In the genomic region with DNA sequence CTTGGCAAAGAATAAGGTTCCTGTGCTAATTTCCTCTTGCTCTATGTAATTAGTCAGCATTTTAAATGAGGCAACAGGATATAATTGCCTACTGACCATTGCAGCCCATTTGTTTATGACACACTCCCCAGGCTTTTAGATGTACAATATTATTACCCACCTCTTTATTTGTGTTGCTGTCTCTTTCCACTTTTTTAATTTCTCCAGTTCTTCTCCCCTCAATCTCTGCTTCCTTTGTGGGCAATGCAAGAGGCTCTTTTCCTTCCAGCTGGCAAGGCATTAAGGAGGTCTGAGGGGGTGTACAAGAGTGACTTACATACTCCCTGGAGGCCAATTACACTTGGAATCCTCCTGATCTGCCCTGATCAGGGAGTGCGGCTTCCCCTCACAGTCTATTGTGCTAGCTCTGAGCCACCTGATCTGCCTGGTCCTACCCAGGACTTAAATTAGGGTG, we compare ENCODE assay signal across 10 cellular contexts.
DNase-seq lines count a peak whose midpoint lies in the region; ATAC-seq and TF ChIP-seq lines count a peak whose summit lies in the region.
"Had no signal": no experiment of that assay in that cellular context is flagged by ENCODE, and none has a peak within 500 bp of the region (broad histone marks: within the 10 kb centered on the region; RNA-seq: fewer than 3 reads in every experiment).

No MANE protein-coding gene starts in this region.

- no peak for TF ChIP-seq CTCF in GM10266 (IDR thresholded peaks at IDR 0.05; ENCODE audit: control insufficient read depth, insufficient read depth, low read depth, missing control alignments)

- H3K27ac Mint-ChIP-seq in CD4-positive, alpha-beta memory T cell = no peak overlapping the region
- H3K27ac Mint-ChIP-seq in activated T-helper 17 cell treated with anti-CD3 and anti-CD28 coated beads, Interleukin-2, amount 50 U/mL, for 72 hours = no peak overlapping the region
- H3K27ac Mint-ChIP-seq: natural killer cell had no signal

- POLR2A ChIA-PET in HEK293T (lab: Yijun Ruan, JAX) = no interaction called here
- POLR2A ChIA-PET in CD4-positive, alpha-beta memory T cell (lab: Charles Lee; ENCODE audit: partially characterized antibody) = no interaction called here

- H3K4me3 ChIP-seq in skeletal muscle satellite cell (ENCODE audit: low read length) = peak overlapping the region; percentile 47
- no peak overlapping the region for H3K4me3 ChIP-seq in CD4-positive, alpha-beta memory T cell (ENCODE audit: low read length in 2 of 2)
- H3K4me3 ChIP-seq: Peyer's patch had no signal

- CTCF ChIA-PET in HEK293T (lab: Yijun Ruan, JAX) = no interaction called here
- CTCF ChIA-PET in CD4-positive, alpha-beta memory T cell (lab: Charles Lee; ENCODE audit: partially characterized antibody) = no interaction called here

- H3K27me3 Mint-ChIP-seq in CD4-positive, alpha-beta memory T cell = no peaks in the 10 kb centered on the region
- H3K27me3 Mint-ChIP-seq in activated T-helper 17 cell treated with anti-CD3 and anti-CD28 coated beads, Interleukin-2, amount 50 U/mL, for 72 hours = no peaks in the 10 kb centered on the region

- H3K9ac ChIP-seq in skeletal muscle satellite cell (ENCODE audit: low read depth, low read length) = peak overlapping the region; percentile 84

- H3K4me1 ChIP-seq in skeletal muscle satellite cell (ENCODE audit: control insufficient read depth, insufficient read depth, low read length) = peaks cover 70% of the 10 kb centered on the region
- H3K4me1 ChIP-seq in CD4-positive, alpha-beta memory T cell (ENCODE audit: insufficient read depth, low read length) = no peaks in the 10 kb centered on the region
- H3K4me1 ChIP-seq: Peyer's patch had no signal

- H3K36me3 Mint-ChIP-seq in CD4-positive, alpha-beta memory T cell = no peaks in the 10 kb centered on the region
- no peaks in the 10 kb centered on the region for H3K36me3 Mint-ChIP-seq in activated T-helper 17 cell treated with anti-CD3 and anti-CD28 coated beads, Interleukin-2, amount 50 U/mL, for 72 hours (ENCODE audit: low read depth)
- H3K36me3 Mint-ChIP-seq: natural killer cell had no signal

- peak; percentile 11 for DNase-seq in HEK293T (ENCODE audit: extremely low spot score)
- peak; percentile 15 to 49 for DNase-seq in SW 1271 (lab: John Stamatoyannopoulos, UW)
- peak; percentile 11 for DNase-seq in glomerular visceral epithelial cell (ENCODE audit: extremely low spot score)
- no peak for DNase-seq in CD4-positive, alpha-beta memory T cell
- DNase-seq in GM10266 (ENCODE audit: extremely low spot score) = no peak
- DNase-seq: natural killer cell, Peyer's patch had no signal

- peaks cover 0 to 3% (median 0%) of the 10 kb centered on the region in 8 donors for H3K9me3 Mint-ChIP-seq in CD4-positive, alpha-beta memory T cell
- no peaks in the 10 kb centered on the region for H3K9me3 Mint-ChIP-seq in activated T-helper 17 cell treated with anti-CD3 and anti-CD28 coated beads, Interleukin-2, amount 50 U/mL, for 72 hours

- no peaks in the 10 kb centered on the region for H3K36me3 ChIP-seq in skeletal muscle satellite cell (ENCODE audit: insufficient read depth, low read length)
- no peaks in the 10 kb centered on the region for H3K36me3 ChIP-seq in CD4-positive, alpha-beta memory T cell (ENCODE audit: insufficient read depth, low read length)
- H3K36me3 ChIP-seq: Peyer's patch had no signal

- no peak overlapping the region for H3K4me3 Mint-ChIP-seq in CD4-positive, alpha-beta memory T cell
- no peak overlapping the region for H3K4me3 Mint-ChIP-seq in activated T-helper 17 cell treated with anti-CD3 and anti-CD28 coated beads, Interleukin-2, amount 50 U/mL, for 72 hours
- H3K4me3 Mint-ChIP-seq: natural killer cell had no signal

- H3K4me1 Mint-ChIP-seq in CD4-positive, alpha-beta memory T cell = no peaks in the 10 kb centered on the region
- no peaks in the 10 kb centered on the region for H3K4me1 Mint-ChIP-seq in activated T-helper 17 cell treated with anti-CD3 and anti-CD28 coated beads, Interleukin-2, amount 50 U/mL, for 72 hours
- H3K4me1 Mint-ChIP-seq: natural killer cell had no signal

- no peaks in the 10 kb centered on the region for H3K9me3 ChIP-seq in skeletal muscle satellite cell (replicated peaks; ENCODE audit: low read length)
- no peaks in the 10 kb centered on the region for H3K9me3 ChIP-seq in CD4-positive, alpha-beta memory T cell (ENCODE audit: control insufficient read depth in 1 of 2, low read length in 2 of 2)
- H3K9me3 ChIP-seq: Peyer's patch had no signal

- no peaks in the 10 kb centered on the region for H3K27me3 ChIP-seq in skeletal muscle satellite cell (ENCODE audit: control insufficient read depth, insufficient read depth, low read length)
- no peaks in the 10 kb centered on the region for H3K27me3 ChIP-seq in CD4-positive, alpha-beta memory T cell (ENCODE audit: insufficient read depth, low read length)
- H3K27me3 ChIP-seq: Peyer's patch had no signal

- intact Hi-C loops in CD4-positive, alpha-beta memory T cell (cut with micrococcal nuclease) = no loop called here

- H3K4me2 ChIP-seq in skeletal muscle satellite cell (ENCODE audit: low read length) = peak overlapping the region; percentile 73

- H3K27ac ChIP-seq in CD4-positive, alpha-beta memory T cell (ENCODE audit: low read depth, low read length) = no peak overlapping the region
- H3K27ac ChIP-seq: Peyer's patch had no signal

- no peak for ATAC-seq in activated T-helper 17 cell treated with anti-CD3 and anti-CD28 coated beads, Interleukin-2, amount 50 U/mL, for 72 hours (replicated peaks)
- ATAC-seq in HG03432 (IDR thresholded peaks at IDR 0.05; ENCODE audit: unreplicated experiment) = no peak
- ATAC-seq: natural killer cell had no signal

TF ChIP-seq in HEK293T, 16 proteins besides CTCF, POLR2A, EP300 and RAD21:
- no peak for TF ChIP-seq TARDBP (IDR thresholded peaks at IDR 0.05)
- no peak for TF ChIP-seq HDGF (IDR thresholded peaks at IDR 0.05; ENCODE audit: borderline replicate concordance)
- TF ChIP-seq ARNT (IDR thresholded peaks at IDR 0.05) = no peak
- TF ChIP-seq SP1 (IDR thresholded peaks at IDR 0.05) = no peak
- TF ChIP-seq, protein P1, sequence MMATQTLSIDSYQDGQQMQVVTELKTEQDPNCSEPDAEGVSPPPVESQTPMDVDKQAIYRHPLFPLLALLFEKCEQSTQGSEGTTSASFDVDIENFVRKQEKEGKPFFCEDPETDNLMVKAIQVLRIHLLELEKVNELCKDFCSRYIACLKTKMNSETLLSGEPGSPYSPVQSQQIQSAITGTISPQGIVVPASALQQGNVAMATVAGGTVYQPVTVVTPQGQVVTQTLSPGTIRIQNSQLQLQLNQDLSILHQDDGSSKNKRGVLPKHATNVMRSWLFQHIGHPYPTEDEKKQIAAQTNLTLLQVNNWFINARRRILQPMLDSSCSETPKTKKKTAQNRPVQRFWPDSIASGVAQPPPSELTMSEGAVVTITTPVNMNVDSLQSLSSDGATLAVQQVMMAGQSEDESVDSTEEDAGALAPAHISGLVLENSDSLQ (IDR thresholded peaks at IDR 0.05) = no peak
- no peak for TF ChIP-seq ZNF384 (IDR thresholded peaks at IDR 0.05)
- TF ChIP-seq FOXM1 (IDR thresholded peaks at IDR 0.05; ENCODE audit: borderline replicate concordance) = no peak
- TF ChIP-seq FOXK2 (IDR thresholded peaks at IDR 0.05) = no peak
- no peak for TF ChIP-seq CTBP1 (IDR thresholded peaks at IDR 0.05; ENCODE audit: borderline replicate concordance)
- no peak for TF ChIP-seq NFRKB (IDR thresholded peaks at IDR 0.05)
- no peak for TF ChIP-seq FOXA1 (IDR thresholded peaks at IDR 0.05)
- TF ChIP-seq SUZ12 (IDR thresholded peaks at IDR 0.05) = no peak
- TF ChIP-seq LEF1 (IDR thresholded peaks at IDR 0.05; ENCODE audit: borderline replicate concordance) = no peak
- no peak for TF ChIP-seq BHLHE40 (IDR thresholded peaks at IDR 0.05; ENCODE audit: borderline replicate concordance)
- no peak for TF ChIP-seq L3MBTL2 (conservative IDR thresholded peaks at IDR 0.05)

Comparison
In these comparisons a context has a peak if more than half of its experiments do, and no peak if none do; other contexts are left out.
1. DNase-seq: peak in HEK293T (single experiment), SW 1271 (2 of 2) and glomerular visceral epithelial cell (single experiment); none in CD4-positive, alpha-beta memory T cell (0 of 5) and GM10266 (single experiment).